ENCODE assay signal across 8 cellular contexts in the genomic region with DNA sequence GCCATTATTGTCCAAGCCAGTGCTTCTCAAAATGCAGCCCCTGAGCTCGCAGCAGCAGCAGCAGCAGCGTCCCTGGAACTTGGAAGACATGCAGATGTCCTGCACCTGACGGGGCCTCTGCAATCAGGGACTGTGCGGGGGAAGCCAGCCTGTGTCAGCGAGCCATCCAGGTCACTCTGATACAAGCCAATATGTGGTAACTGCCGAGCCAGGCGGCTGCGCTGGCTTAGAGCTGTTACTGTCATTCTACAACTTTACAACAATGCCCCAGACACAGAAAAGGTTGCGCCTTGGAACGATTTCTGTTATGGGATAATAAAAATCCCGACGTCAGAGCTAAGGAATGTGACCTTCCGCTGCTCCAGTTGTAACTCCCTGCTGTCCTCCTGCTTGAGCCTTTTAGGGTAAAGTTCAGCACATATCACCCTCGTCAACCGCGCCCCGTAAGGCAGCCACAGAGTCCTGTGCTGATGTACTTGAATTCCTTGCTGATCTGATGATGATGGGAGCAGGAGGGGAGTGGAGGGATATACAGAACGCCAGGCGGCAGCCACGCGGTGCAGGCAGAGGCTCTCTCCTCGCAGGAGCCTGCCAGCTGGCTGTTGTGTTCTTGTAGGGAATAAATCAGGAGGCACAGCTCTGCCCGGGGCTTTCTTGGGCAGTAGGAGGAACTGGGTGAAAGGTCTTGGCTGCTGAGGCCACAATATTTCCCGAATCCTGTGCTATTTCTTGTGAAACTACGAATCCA.
DNase-seq lines count a peak whose midpoint lies in the region; ATAC-seq and TF ChIP-seq lines count a peak whose summit lies in the region.

No MANE protein-coding gene starts in this region.

- TF ChIP-seq CTCF in AG10803 (conservative IDR thresholded peaks at IDR 0.05; ENCODE audit: low read length) (peak; percentile 51), choroid plexus epithelial cell (conservative IDR thresholded peaks at IDR 0.05; ENCODE audit: low read depth, low read length) (peak; percentile 72)

- ATAC-seq in GM18511 (IDR thresholded peaks at IDR 0.05; ENCODE audit: unreplicated experiment), result no peak

- no peak overlapping the region for H3K27ac Mint-ChIP-seq in T-helper 2 cell treated with Interferon-gamma antibody and Interleukin-4, amounts not matched to agents 5 μg/mL and 100 μg/mL, for 36 hours

- no peak overlapping the region for H3K4me3 Mint-ChIP-seq in T-helper 2 cell treated with Interferon-gamma antibody and Interleukin-4, amounts not matched to agents 5 μg/mL and 100 μg/mL, for 36 hours

- H3K9me3 ChIP-seq in stomach smooth muscle (ENCODE audit: control insufficient read depth in 2 of 2, low read length in 2 of 2), result no peaks in the 10 kb centered on the region

- H3K36me3 Mint-ChIP-seq in T-helper 2 cell treated with Interferon-gamma antibody and Interleukin-4, amounts not matched to agents 5 μg/mL and 100 μg/mL, for 36 hours (ENCODE audit: low read depth), result peaks cover 24% of the 10 kb centered on the region

- H3K9ac ChIP-seq in stomach smooth muscle (ENCODE audit: low read length in 2 of 2), result peak overlapping the region; percentile 65 to 80

- H3K9me3 Mint-ChIP-seq in T-helper 2 cell treated with Interferon-gamma antibody and Interleukin-4, amounts not matched to agents 5 μg/mL and 100 μg/mL, for 36 hours, result peaks cover 32% of the 10 kb centered on the region

- H3K4me1 Mint-ChIP-seq in T-helper 2 cell treated with Interferon-gamma antibody and Interleukin-4, amounts not matched to agents 5 μg/mL and 100 μg/mL, for 36 hours (ENCODE audit: low read depth), result peaks cover 6% of the 10 kb centered on the region

- peak overlapping the region; percentile 46 for H3K4me3 ChIP-seq in AG10803 (ENCODE audit: low read length)
- H3K4me3 ChIP-seq in choroid plexus epithelial cell (ENCODE audit: low read depth, low read length), result peak overlapping the region; percentile 31
- H3K4me3 ChIP-seq in stomach smooth muscle (ENCODE audit: low read length in 2 of 2), result peak overlapping the region; percentile 28 to 66

- H3K4me1 ChIP-seq in stomach smooth muscle (ENCODE audit: control insufficient read depth, insufficient read depth, low read length), result peaks cover 33% of the 10 kb centered on the region

- peak overlapping the region; percentile 74 for H3K27ac ChIP-seq in layer of hippocampus (ENCODE audit: low read depth, low read length)
- H3K27ac ChIP-seq in stomach smooth muscle (ENCODE audit: low read length), result peak overlapping the region; percentile 99

- H3K27me3 ChIP-seq in layer of hippocampus (ENCODE audit: control insufficient read depth, insufficient read depth, low read length) (no peaks in the 10 kb centered on the region), stomach smooth muscle (ENCODE audit: control insufficient read depth in 1 of 2, insufficient read depth in 2 of 2, low read length in 2 of 2) (no peaks in the 10 kb centered on the region)

- H3K27me3 Mint-ChIP-seq in T-helper 2 cell treated with Interferon-gamma antibody and Interleukin-4, amounts not matched to agents 5 μg/mL and 100 μg/mL, for 36 hours (ENCODE audit: low read depth), result peaks cover 11% of the 10 kb centered on the region

- peak; percentile 96 for DNase-seq in AG10803 (ENCODE audit: low read depth)
- peak; percentile 33 for DNase-seq in NCI-H1694 treated with DMSO at 0.1 percent for 48 hours (lab: John Stamatoyannopoulos, UW)
- peak; percentile 92 for DNase-seq in choroid plexus epithelial cell (ENCODE audit: low read depth)
- no peak for DNase-seq in T-helper 2 cell treated with Interferon-gamma antibody and Interleukin-4, amounts not matched to agents 5 μg/mL and 100 μg/mL, for 36 hours (ENCODE audit: low spot score)
- DNase-seq in NOMO-1 treated with dmso at 0.1 percent for 144 hours (lab: John Stamatoyannopoulos, UW; ENCODE audit: unreplicated experiment), result no peak

- peaks cover 4 to 7% of the 10 kb centered on the region in 2 donors for H3K36me3 ChIP-seq in stomach smooth muscle (ENCODE audit: control insufficient read depth in 2 of 2, insufficient read depth in 2 of 2, low read length in 2 of 2)

Comparison
In these comparisons a context has a peak if more than half of its experiments do, and no peak if none do; other contexts are left out.
1. DNase-seq: peak in AG10803 (single experiment), NCI-H1694 treated with DMSO at 0.1 percent for 48 hours (single experiment) and choroid plexus epithelial cell (single experiment); none in T-helper 2 cell treated with Interferon-gamma antibody and Interleukin-4, amounts not matched to agents 5 μg/mL and 100 μg/mL, for 36 hours (single experiment) and NOMO-1 treated with dmso at 0.1 percent for 144 hours (single experiment).
2. Peak in every context shown above with its lines, with median percentiles within 50 percentile points of each other: H3K4me3 ChIP-seq.